In the genomic region with DNA sequence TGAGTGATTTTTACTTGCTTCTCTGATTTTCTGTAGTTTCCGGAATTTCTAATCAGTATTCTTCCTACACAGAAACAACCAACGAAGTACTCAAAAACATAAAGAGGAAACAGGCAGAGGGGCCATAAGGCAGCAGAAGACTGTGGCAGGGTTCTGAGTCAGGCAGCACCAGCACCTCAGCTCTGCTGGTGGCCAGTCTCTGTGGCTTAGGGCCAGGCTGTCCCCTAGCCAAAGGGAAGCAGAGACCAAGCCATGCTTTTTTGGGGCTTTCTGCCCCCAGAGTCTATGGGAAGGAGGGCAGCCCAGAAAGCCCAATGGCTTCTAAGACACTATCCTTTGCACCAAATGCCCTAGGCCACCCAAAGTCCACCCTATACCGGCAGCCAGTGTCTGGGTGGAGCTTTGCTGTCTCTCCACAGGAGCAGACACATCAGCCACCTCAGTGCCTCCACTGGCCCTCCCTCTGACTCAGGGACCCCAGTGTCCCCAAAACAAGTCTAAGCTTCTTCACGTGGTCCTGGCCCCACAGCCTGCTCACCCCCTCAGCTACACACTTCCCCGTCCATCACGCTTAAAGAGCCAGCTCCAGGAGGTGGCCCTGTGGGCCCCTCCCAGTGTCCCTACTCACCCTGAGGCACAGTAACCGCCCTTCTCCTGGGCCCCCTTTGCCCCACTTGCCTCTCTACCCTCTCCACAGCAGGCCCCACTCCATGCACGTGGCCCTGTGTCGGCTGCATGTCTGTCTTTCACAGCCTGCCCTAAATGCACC, we compare ENCODE assay signal across 10 cellular contexts. TPM values are rescaled to one million over a fixed set of nuclear protein-coding genes. Genes with fewer than 3 reads are reported as not detected.
A peak's percentile ranks its signal among the peaks of the same experiment; 100 is the strongest.
DNase-seq lines count a peak whose midpoint lies in the region; ATAC-seq lines count a peak whose summit lies in the region.
"Had no signal": no experiment of that assay in that cellular context is flagged by ENCODE, and none has a peak within 500 bp of the region (broad histone marks: within the 10 kb centered on the region; RNA-seq: fewer than 3 reads in every experiment).

No MANE protein-coding gene starts in this region.

- H3K4me3 ChIP-seq in ACC112 (ENCODE audit: low read depth, low read length) = no peak overlapping the region
- no peak overlapping the region for H3K4me3 ChIP-seq in naive thymus-derived CD4-positive, alpha-beta T cell (ENCODE audit: low read length)

- H3K4me1 Mint-ChIP-seq in naive thymus-derived CD4-positive, alpha-beta T cell = peaks cover 40 to 74% (median 59%) of the 10 kb centered on the region in 7 donors

- peaks cover 0 to 12% (median 0%) of the 10 kb centered on the region in 11 donors for H3K9me3 Mint-ChIP-seq in naive thymus-derived CD4-positive, alpha-beta T cell

- CTCF ChIA-PET in naive thymus-derived CD4-positive, alpha-beta T cell (lab: Charles Lee) = interaction anchor here (0.6 kb wide), 1 partner anchor 9 kb away, joined by 4 read pairs; no protein-coding TSS in a partner anchor

- DNase-seq in M059J (ENCODE audit: low read depth) (peak; percentile 35), cerebellar cortex (ENCODE audit: low spot score) (peak; percentile 40), HCEC 1CT (no peak), activated gamma-delta T cell treated with Interleukin-2 at 50 U/mL for 16 hours (no peak)
- no peak for DNase-seq in naive thymus-derived CD4-positive, alpha-beta T cell
- DNase-seq in activated CD4-positive, alpha-beta T cell treated with anti-CD3 and anti-CD28 coated beads, Interleukin-2, amount 50 U/mL, for 48 hours = no peak
- no peak for DNase-seq in central memory CD4-positive, alpha-beta T cell
- DNase-seq: DMS153, NCI-H2227 treated with DMSO at 0.1 percent for 48 hours had no signal

- intact Hi-C loops in naive thymus-derived CD4-positive, alpha-beta T cell (cut with micrococcal nuclease) = no loop called here

- no peaks in the 10 kb centered on the region for H3K27me3 ChIP-seq in ACC112 (ENCODE audit: insufficient read depth, low read length)
- no peaks in the 10 kb centered on the region for H3K27me3 ChIP-seq in naive thymus-derived CD4-positive, alpha-beta T cell (ENCODE audit: control insufficient read depth in 2 of 2, insufficient read depth in 2 of 2, low read length in 2 of 2)

- no peaks in the 10 kb centered on the region for H3K9me3 ChIP-seq in naive thymus-derived CD4-positive, alpha-beta T cell (ENCODE audit: control insufficient read depth in 2 of 3, low read length in 3 of 3)

- H3K79me2 ChIP-seq in ACC112 (ENCODE audit: control insufficient read depth, insufficient read depth, low read length, unreplicated experiment) = peaks cover 68% of the 10 kb centered on the region

- H3K27ac ChIP-seq in ACC112 (ENCODE audit: low read depth, low read length) = peak overlapping the region; percentile 61; the same call in 1 of the 2 replicates
- H3K27ac ChIP-seq in naive thymus-derived CD4-positive, alpha-beta T cell (ENCODE audit: low read depth, low read length) = no peak overlapping the region

- peak overlapping the region in 2 of 10 donors; percentile 5 to 15 for H3K4me3 Mint-ChIP-seq in naive thymus-derived CD4-positive, alpha-beta T cell

- H3K36me3 ChIP-seq in ACC112 (ENCODE audit: insufficient read depth, low read length) = no peaks in the 10 kb centered on the region; the same call in 1 of the 2 replicates
- H3K36me3 ChIP-seq in naive thymus-derived CD4-positive, alpha-beta T cell (ENCODE audit: control insufficient read depth in 2 of 3, insufficient read depth in 3 of 3, low read length in 3 of 3) = peaks cover 2 to 29% (median 11%) of the 10 kb centered on the region in 3 experiments

- H3K27me3 Mint-ChIP-seq in naive thymus-derived CD4-positive, alpha-beta T cell = no peaks in the 10 kb centered on the region

- H3K4me1 ChIP-seq in ACC112 (ENCODE audit: control insufficient read depth, insufficient read depth, low read length, unreplicated experiment) = peaks cover 62% of the 10 kb centered on the region
- H3K4me1 ChIP-seq in naive thymus-derived CD4-positive, alpha-beta T cell (ENCODE audit: control insufficient read depth in 2 of 2, insufficient read depth in 2 of 2, low read length in 2 of 2) = peaks cover 34 to 64% of the 10 kb centered on the region in 2 donors

- POLR2A ChIA-PET in naive thymus-derived CD4-positive, alpha-beta T cell (lab: Charles Lee) = interaction anchor here (0.8 kb wide), 1 partner anchor 17 kb away, joined by 4 read pairs; no protein-coding TSS in a partner anchor

- peaks cover 0 to 26% (median 15%) of the 10 kb centered on the region in 5 donors for H3K36me3 Mint-ChIP-seq in naive thymus-derived CD4-positive, alpha-beta T cell

- H2AFZ ChIP-seq in ACC112 (ENCODE audit: low read length, unreplicated experiment) = no peak overlapping the region

- ATAC-seq in naive thymus-derived CD4-positive, alpha-beta T cell = peak; percentile 70

- H3K27ac Mint-ChIP-seq in naive thymus-derived CD4-positive, alpha-beta T cell = peak overlapping the region; percentile 42 to 84 (median 72)

RNA-seq across cellular contexts. Expression of a gene that starts 46.2 kb away (rescaled TPM):
- 16.4 and 25.6 TPM in 2 replicates for total RNA-seq in M059J (2014; rRNA removed; shearing (Covaris generic))
- total RNA-seq in naive thymus-derived CD4-positive, alpha-beta T cell = 10 to 100 TPM; 51.6 to 61.5 (median 56.9) TPM
- polyA plus RNA-seq in naive thymus-derived CD4-positive, alpha-beta T cell = 100 to 1,000 TPM in 1 of 2 donors, 10 to 100 TPM in 1; 88.2 to 115 TPM

RNA-seq across cellular contexts. Expression of a gene that starts 49.1 kb away (rescaled TPM):
- total RNA-seq in M059J (2014; rRNA removed; shearing (Covaris generic)) = 1.5 and 3.5 TPM in 2 replicates
- 100 to 1,000 TPM in 2 of 5 experiments, 10 to 100 TPM in 3; 48.8 to 289 (median 94.0) TPM for total RNA-seq in naive thymus-derived CD4-positive, alpha-beta T cell
- polyA plus RNA-seq in naive thymus-derived CD4-positive, alpha-beta T cell = 1 to 10 TPM; 1.7 to 4.9 TPM

RNA-seq across cellular contexts. Expression of a gene that starts 52.8 kb away (rescaled TPM):
- 0.49 and 1.4 TPM in 2 replicates for total RNA-seq in M059J (2014; rRNA removed; shearing (Covaris generic))
- not detected for total RNA-seq in naive thymus-derived CD4-positive, alpha-beta T cell
- polyA plus RNA-seq in naive thymus-derived CD4-positive, alpha-beta T cell = not detected

Comparison
In these comparisons a context has a peak if more than half of its experiments do, and no peak if none do; other contexts are left out.
1. DNase-seq: peak in M059J (single experiment) and cerebellar cortex (single experiment); none in naive thymus-derived CD4-positive, alpha-beta T cell (0 of 9), activated CD4-positive, alpha-beta T cell treated with anti-CD3 and anti-CD28 coated beads, Interleukin-2, amount 50 U/mL, for 48 hours (0 of 2), HCEC 1CT (single experiment), activated gamma-delta T cell treated with Interleukin-2 at 50 U/mL for 16 hours (single experiment) and central memory CD4-positive, alpha-beta T cell (single experiment).
2. RNA of a gene that starts 49.1 kb away (total RNA-seq): 48.8 to 289 TPM in naive thymus-derived CD4-positive, alpha-beta T cell; 1.5 to 3.5 TPM in M059J; every median in the first group is over 10 times any median in the second.